17 cellular contexts compared by ENCODE assay signal in the genomic region with DNA sequence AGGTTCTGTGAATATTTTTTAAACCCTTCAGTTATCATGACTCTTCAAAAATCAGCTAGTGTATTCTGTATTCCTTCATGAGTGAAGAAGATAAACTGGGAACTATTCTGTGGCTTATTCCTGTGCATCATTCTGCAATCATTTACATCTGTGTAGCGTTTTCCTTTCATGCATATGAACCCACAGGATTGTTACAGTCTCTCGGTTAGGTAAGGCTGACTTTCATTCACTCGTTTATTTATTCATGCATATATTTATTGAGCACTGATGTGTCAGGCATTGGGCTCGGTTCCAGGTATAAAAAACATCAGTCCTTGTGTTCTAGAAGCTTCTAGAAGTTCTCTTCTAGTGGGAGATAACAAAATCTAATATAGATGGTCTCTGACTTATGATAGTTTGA.
DNase-seq lines count a peak whose midpoint lies in the region; ATAC-seq and TF ChIP-seq lines count a peak whose summit lies in the region.
"Had no signal": no experiment of that assay in that cellular context is flagged by ENCODE, and none has a peak within 500 bp of the region (broad histone marks: within the 10 kb centered on the region; RNA-seq: fewer than 3 reads in every experiment).

No MANE protein-coding gene starts in this region.

- no peak overlapping the region for H3K27ac Mint-ChIP-seq in progenitor cell of endocrine pancreas
- H3K27ac Mint-ChIP-seq: B cell; CD14-positive monocyte; CD4-positive, alpha-beta T cell; CD8-positive, alpha-beta memory T cell; HFFc6 had no signal

- DNase-seq in Caki2 (ENCODE audit: low read depth) (peak; percentile 2), amniotic epithelial cell (ENCODE audit: low read depth) (peak; percentile 51), astrocyte of the hippocampus (ENCODE audit: low read depth, low spot score) (peak; percentile 36), kidney tubule cell (ENCODE audit: low spot score) (peak; percentile 74), progenitor cell of endocrine pancreas (ENCODE audit: low spot score, unreplicated experiment) (no peak), NK-92 (lab: John Stamatoyannopoulos, UW; ENCODE audit: unreplicated experiment) (no peak), midbrain (lab: John Stamatoyannopoulos, UW) (no peak)
- DNase-seq: CD4-positive, alpha-beta T cell; CD8-positive, alpha-beta memory T cell; COR-L47; DMS153; DND-41; GOT3; HFFc6 had no signal

- in situ Hi-C loops in Caki2 (cut with HindIII; ENCODE audit: low pct_unique_long_range_greater_than_20kb, low sequenced_read_pairs) = no loop called here

- no peaks in the 10 kb centered on the region for H3K4me1 Mint-ChIP-seq in progenitor cell of endocrine pancreas (ENCODE audit: low read depth)
- H3K4me1 Mint-ChIP-seq: B cell; CD14-positive monocyte; CD8-positive, alpha-beta memory T cell had no signal

- peaks cover 4% of the 10 kb centered on the region for H3K9me3 Mint-ChIP-seq in progenitor cell of endocrine pancreas (ENCODE audit: low read depth)
- H3K9me3 Mint-ChIP-seq: CD4-positive, alpha-beta T cell; CD8-positive, alpha-beta memory T cell; HFFc6 had no signal

- no peak for ATAC-seq in GM21367 (IDR thresholded peaks at IDR 0.05; ENCODE audit: unreplicated experiment)

- no peak overlapping the region for H3K4me3 Mint-ChIP-seq in progenitor cell of endocrine pancreas (ENCODE audit: low read depth)
- H3K4me3 Mint-ChIP-seq: B cell; CD14-positive monocyte; CD4-positive, alpha-beta T cell; CD8-positive, alpha-beta memory T cell; HFFc6 had no signal

- TF ChIP-seq CTCF in progenitor cell of endocrine pancreas (IDR thresholded peaks at IDR 0.05; ENCODE audit: unreplicated experiment) = no peak

- no peaks in the 10 kb centered on the region for H3K36me3 Mint-ChIP-seq in progenitor cell of endocrine pancreas (ENCODE audit: insufficient read depth)
- H3K36me3 Mint-ChIP-seq: CD14-positive monocyte had no signal

- H3K27me3 Mint-ChIP-seq in progenitor cell of endocrine pancreas = no peaks in the 10 kb centered on the region
- H3K27me3 Mint-ChIP-seq: CD4-positive, alpha-beta T cell had no signal

Comparison
In these comparisons a context has a peak if more than half of its experiments do, and no peak if none do; other contexts are left out.
1. DNase-seq: peak in Caki2 (single experiment), amniotic epithelial cell (single experiment), astrocyte of the hippocampus (single experiment) and kidney tubule cell (single experiment); none in progenitor cell of endocrine pancreas (single experiment), NK-92 (single experiment) and midbrain (single experiment).